ENCODE assay signal across 33 cellular contexts in the genomic region with DNA sequence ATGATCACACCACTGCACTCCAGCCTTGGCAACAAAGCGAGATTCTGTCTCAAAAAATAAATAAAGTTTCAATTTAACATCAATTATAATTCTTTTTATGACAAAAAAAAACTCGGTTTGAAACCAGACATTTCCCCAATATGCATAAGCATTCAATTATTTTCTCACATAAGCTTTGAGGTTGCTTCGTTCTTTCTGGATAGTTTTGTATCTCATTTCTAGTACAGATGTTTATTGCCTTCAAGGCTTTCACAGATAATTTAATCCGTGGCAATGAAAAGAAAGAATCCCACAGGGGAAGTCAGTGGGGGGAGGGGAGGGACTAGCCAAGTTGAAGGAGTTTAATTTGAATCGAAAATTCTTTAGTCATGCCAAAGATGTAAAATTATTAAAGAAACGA.
"Had no signal": no experiment of that assay in that cellular context is flagged by ENCODE, and none has a peak within 500 bp of the region (broad histone marks: within the 10 kb centered on the region; RNA-seq: fewer than 3 reads in every experiment).

No MANE protein-coding gene starts in this region.

- DNase-seq: activated B cell treated with CpG ODN at 0.5 μM for 24 hours; activated CD4-positive, alpha-beta T cell treated with anti-CD3 and anti-CD28 coated beads for 48 hours; activated CD4-positive, alpha-beta T cell treated with anti-CD3 and anti-CD28 coated beads, Interleukin-2, amount 50 U/mL, for 1 hour; activated CD4-positive, alpha-beta T cell treated with anti-CD3 and anti-CD28 coated beads, Interleukin-2, amount 50 U/mL, for 48 hours; activated CD8-positive, alpha-beta memory T cell treated with anti-CD3 and anti-CD28 coated beads for 24 hours; activated CD8-positive, alpha-beta memory T cell treated with anti-CD3 and anti-CD28 coated beads, Interleukin-2, amount 50 U/mL, for 4 hours; activated CD8-positive, alpha-beta T cell treated with anti-CD3 and anti-CD28 coated beads for 36 hours; activated effector memory CD4-positive, alpha-beta T cell treated with anti-CD3 and anti-CD28 coated beads, Interleukin-2, amount 50 U/mL, for 16 hours; activated naive CD4-positive, alpha-beta T cell treated with anti-CD3 and anti-CD28 coated beads for 36 hours; activated naive CD8-positive, alpha-beta T cell treated with anti-CD3 and anti-CD28 coated beads for 36 hours; activated naive CD8-positive, alpha-beta T cell treated with anti-CD3 and anti-CD28 coated beads, Interleukin-2, amount 50 U/mL, for 24 hours; activated T-cell treated with anti-CD3 and anti-CD28 coated beads, Interleukin-2, amount 50 U/mL, for 1 hour; activated T-cell treated with anti-CD3 and anti-CD28 coated beads, Interleukin-2, amount 50 U/mL, for 48 hours; central memory CD4-positive, alpha-beta T cell; cerebellar nuclear complex; colonic mucosa; effector CD8-positive, alpha-beta T cell; esophagus squamous epithelium; foreskin melanocyte; heart right ventricle; T1000; WERI-Rb-1 had no signal

- H3K4me3 ChIP-seq: ascending aorta, breast epithelium, cardiac muscle cell, colonic mucosa, esophagus squamous epithelium, gastroesophageal sphincter, heart right ventricle, hepatocyte had no signal

- H3K27ac Mint-ChIP-seq: activated B cell treated with CpG ODN at 0.5 μM for 24 hours; activated CD8-positive, alpha-beta T cell treated with anti-CD3 and anti-CD28 coated beads for 36 hours; activated naive CD4-positive, alpha-beta T cell treated with anti-CD3 and anti-CD28 coated beads for 36 hours; activated naive CD4-positive, alpha-beta T cell treated with anti-CD3 and anti-CD28 coated beads, Interleukin-2, amount 50 U/mL, for 24 hours; activated naive CD8-positive, alpha-beta T cell treated with anti-CD3 and anti-CD28 coated beads for 36 hours; activated naive CD8-positive, alpha-beta T cell treated with anti-CD3 and anti-CD28 coated beads, Interleukin-2, amount 50 U/mL, for 24 hours; activated T-helper 1 cell treated with anti-CD3 and anti-CD28 coated beads, Interleukin-12 subunit alpha, Interleukin-12 subunit beta, Interleukin-2, Interleukin-4 antibody, amounts not matched to agents 30 ng/mL and 10 ng/mL and 1 ng/mL, durations not matched to agents 14 hours and 24 hours and 36 hours; activated T-helper 2 cell treated with anti-CD3 and anti-CD28 coated beads, Interferon-gamma antibody, Interleukin-2, Interleukin-4, amounts not matched to agents 10 μg/mL and 5 μg/mL and 100 μg/mL, durations not matched to agents 14 hours and 24 hours and 36 hours; brain had no signal

- H3K79me2 ChIP-seq: hepatocyte had no signal

- H3K4me2 ChIP-seq: hepatocyte had no signal

- H3K9me3 ChIP-seq: colonic mucosa had no signal

- H3K4me3 Mint-ChIP-seq: activated B cell treated with CpG ODN at 0.5 μM for 24 hours; activated CD8-positive, alpha-beta T cell treated with anti-CD3 and anti-CD28 coated beads for 36 hours; activated naive CD4-positive, alpha-beta T cell treated with anti-CD3 and anti-CD28 coated beads for 36 hours; activated naive CD4-positive, alpha-beta T cell treated with anti-CD3 and anti-CD28 coated beads, Interleukin-2, amount 50 U/mL, for 24 hours; activated naive CD8-positive, alpha-beta T cell treated with anti-CD3 and anti-CD28 coated beads for 36 hours; activated naive CD8-positive, alpha-beta T cell treated with anti-CD3 and anti-CD28 coated beads, Interleukin-2, amount 50 U/mL, for 24 hours; activated T-helper 1 cell treated with anti-CD3 and anti-CD28 coated beads, Interleukin-12 subunit alpha, Interleukin-12 subunit beta, Interleukin-2, Interleukin-4 antibody, amounts not matched to agents 30 ng/mL and 10 ng/mL and 1 ng/mL, durations not matched to agents 14 hours and 24 hours and 36 hours; brain had no signal

- H3K27ac ChIP-seq: ascending aorta, breast epithelium, cardiac muscle cell, colonic mucosa, epithelial cell of prostate, esophagus squamous epithelium, gastroesophageal sphincter, heart right ventricle, hepatocyte, WERI-Rb-1 had no signal

- H3K4me1 ChIP-seq: ascending aorta, breast epithelium, colonic mucosa, esophagus squamous epithelium, gastroesophageal sphincter, heart right ventricle had no signal

- H3K36me3 ChIP-seq: ascending aorta, breast epithelium, cardiac muscle cell, colonic mucosa, esophagus squamous epithelium, gastroesophageal sphincter, heart right ventricle, WERI-Rb-1 had no signal

- H3K36me3 Mint-ChIP-seq: activated naive CD8-positive, alpha-beta T cell treated with anti-CD3 and anti-CD28 coated beads for 36 hours had no signal

- ATAC-seq: activated CD4-positive, CD25-positive, alpha-beta regulatory T cell treated with anti-CD3 and anti-CD28 coated beads, Interleukin-2, amount 50 U/mL, for 24 hours; activated CD8-positive, alpha-beta T cell treated with anti-CD3 and anti-CD28 coated beads for 36 hours; activated naive CD8-positive, alpha-beta T cell treated with anti-CD3 and anti-CD28 coated beads, Interleukin-2, amount 50 U/mL, for 24 hours; gastroesophageal sphincter; heart right ventricle had no signal

- H3K27me3 Mint-ChIP-seq: brain had no signal

- H2AFZ ChIP-seq: hepatocyte had no signal

- H3K27me3 ChIP-seq: ascending aorta, breast epithelium, cardiac muscle cell, colonic mucosa, esophagus squamous epithelium, gastroesophageal sphincter, heart right ventricle, hepatocyte had no signal

- H3K4me1 Mint-ChIP-seq: activated B cell treated with CpG ODN at 0.5 μM for 24 hours; activated naive CD4-positive, alpha-beta T cell treated with anti-CD3 and anti-CD28 coated beads, Interleukin-2, amount 50 U/mL, for 24 hours; activated naive CD8-positive, alpha-beta T cell treated with anti-CD3 and anti-CD28 coated beads for 36 hours; activated naive CD8-positive, alpha-beta T cell treated with anti-CD3 and anti-CD28 coated beads, Interleukin-2, amount 50 U/mL, for 24 hours; brain had no signal
